20 cellular contexts compared by ENCODE assay signal in genomic region chr1:158961178-158961577, GRCh38. TPM values are rescaled to one million over a fixed set of nuclear protein-coding genes. Genes with fewer than 3 reads are reported as not detected.
A peak's percentile ranks its signal among the peaks of the same experiment; 100 is the strongest.
DNase-seq lines count a peak whose midpoint lies in the region; ATAC-seq and TF ChIP-seq lines count a peak whose summit lies in the region.
"Had no signal": no experiment of that assay in that cellular context is flagged by ENCODE, and none has a peak within 500 bp of the region (broad histone marks: within the 10 kb centered on the region; RNA-seq: fewer than 3 reads in every experiment).

No MANE protein-coding gene starts in this region.

- intact Hi-C loops in ascending aorta (cut with DNase I) = no loop called here

- H3K27me3 ChIP-seq in ascending aorta = no peaks in the 10 kb centered on the region
- H3K27me3 ChIP-seq: BLaER1 treated with 17β-estradiol and CSF1 and Interleukin-3, amounts not matched to agents 10 nM and 100 nM had no signal

- no peak for DNase-seq in activated naive CD4-positive, alpha-beta T cell (lab: John Stamatoyannopoulos, UW)
- peak; percentile 20 for DNase-seq in RWPE1 (ENCODE audit: low spot score)
- no peak for DNase-seq in central memory CD8-positive, alpha-beta T cell (ENCODE audit: low spot score in 2 of 2)
- no peak for DNase-seq in ascending aorta (ENCODE audit: low spot score in 2 of 2)
- DNase-seq in middle frontal gyrus (ENCODE audit: extremely low spot score, low spot score) = no peak
- DNase-seq: CD8-positive, alpha-beta T cell; DMS53; EL; MV-4-11; NCI-H1694 treated with DMSO at 0.1 percent for 48 hours; NCI-H510A; NCI-H748 treated with DMSO at 0.1 percent for 48 hours; NK-92 treated with Interleukin-12 subunit alpha and Interleukin-12 subunit beta, amount 100 ng/mL, for 24 hours; SHP77 treated with DMSO at 0.1 percent for 48 hours had no signal

- TF ChIP-seq CTCF in RWPE1 (conservative IDR thresholded peaks at IDR 0.05; ENCODE audit: low read depth) (no peak), ascending aorta (IDR thresholded peaks at IDR 0.05) (no peak)

- H3K4me3 Mint-ChIP-seq in activated naive CD4-positive, alpha-beta T cell treated with anti-CD3 and anti-CD28 coated beads, Interleukin-2, amount 50 U/mL, for 24 hours = no peak overlapping the region
- no peak overlapping the region for H3K4me3 Mint-ChIP-seq in central memory CD8-positive, alpha-beta T cell
- no peak overlapping the region for H3K4me3 Mint-ChIP-seq in stimulated activated memory B cell treated with anti-CD40 and anti-IgM and Interleukin-4, amounts not matched to agents 10 μg/mL and 1 μg/mL and 100 μg/mL, for 72 hours
- H3K4me3 Mint-ChIP-seq: CD8-positive, alpha-beta T cell; GM23338 had no signal

- POLR2A ChIA-PET in RWPE1 (lab: Yijun Ruan, JAX; ENCODE audit: low non-redundant PET) = no interaction called here

- H3K27me3 Mint-ChIP-seq in activated naive CD4-positive, alpha-beta T cell treated with anti-CD3 and anti-CD28 coated beads, Interleukin-2, amount 50 U/mL, for 24 hours = no peaks in the 10 kb centered on the region
- no peaks in the 10 kb centered on the region for H3K27me3 Mint-ChIP-seq in central memory CD8-positive, alpha-beta T cell
- no peaks in the 10 kb centered on the region for H3K27me3 Mint-ChIP-seq in stimulated activated memory B cell treated with anti-CD40 and anti-IgM and Interleukin-4, amounts not matched to agents 10 μg/mL and 1 μg/mL and 100 μg/mL, for 72 hours

- no peaks in the 10 kb centered on the region for H3K4me1 ChIP-seq in ascending aorta
- H3K4me1 ChIP-seq: BLaER1 treated with 17β-estradiol and CSF1 and Interleukin-3, amounts not matched to agents 10 nM and 100 nM had no signal

- peaks cover 8% of the 10 kb centered on the region for H3K9me3 Mint-ChIP-seq in activated naive CD4-positive, alpha-beta T cell treated with anti-CD3 and anti-CD28 coated beads, Interleukin-2, amount 50 U/mL, for 24 hours
- H3K9me3 Mint-ChIP-seq in central memory CD8-positive, alpha-beta T cell = peaks cover 9% of the 10 kb centered on the region
- H3K9me3 Mint-ChIP-seq in stimulated activated memory B cell treated with anti-CD40 and anti-IgM and Interleukin-4, amounts not matched to agents 10 μg/mL and 1 μg/mL and 100 μg/mL, for 72 hours = no peaks in the 10 kb centered on the region
- H3K9me3 Mint-ChIP-seq: CD8-positive, alpha-beta T cell; GM23338 had no signal

- no peaks in the 10 kb centered on the region for H3K9me3 ChIP-seq in ascending aorta
- H3K9me3 ChIP-seq: BLaER1 treated with 17β-estradiol and CSF1 and Interleukin-3, amounts not matched to agents 10 nM and 100 nM had no signal

- CTCF ChIA-PET in RWPE1 (lab: Yijun Ruan, JAX) = no interaction called here

- peaks cover 6% of the 10 kb centered on the region for H3K4me1 Mint-ChIP-seq in activated naive CD4-positive, alpha-beta T cell treated with anti-CD3 and anti-CD28 coated beads, Interleukin-2, amount 50 U/mL, for 24 hours
- peaks cover 48% of the 10 kb centered on the region for H3K4me1 Mint-ChIP-seq in central memory CD8-positive, alpha-beta T cell
- no peaks in the 10 kb centered on the region for H3K4me1 Mint-ChIP-seq in stimulated activated memory B cell treated with anti-CD40 and anti-IgM and Interleukin-4, amounts not matched to agents 10 μg/mL and 1 μg/mL and 100 μg/mL, for 72 hours
- H3K4me1 Mint-ChIP-seq: GM23338 had no signal

- H3K27ac ChIP-seq in RWPE1 (no peak overlapping the region), ascending aorta (no peak overlapping the region)
- H3K27ac ChIP-seq: BLaER1 treated with 17β-estradiol and CSF1 and Interleukin-3, amounts not matched to agents 10 nM and 100 nM; KMS-11 had no signal

- no peak for ATAC-seq in central memory CD8-positive, alpha-beta T cell (replicated peaks; ENCODE audit: extremely low read depth, poor library complexity, severe bottlenecking)
- ATAC-seq in stimulated activated memory B cell treated with anti-CD40 and anti-IgM and Interleukin-4, amounts not matched to agents 10 μg/mL and 1 μg/mL and 100 μg/mL, for 72 hours = no peak
- ATAC-seq: CD8-positive, alpha-beta T cell; GM23338; HCT116 had no signal

- H3K36me3 Mint-ChIP-seq in activated naive CD4-positive, alpha-beta T cell treated with anti-CD3 and anti-CD28 coated beads, Interleukin-2, amount 50 U/mL, for 24 hours = peaks cover 27% of the 10 kb centered on the region
- peaks cover 19% of the 10 kb centered on the region for H3K36me3 Mint-ChIP-seq in central memory CD8-positive, alpha-beta T cell (ENCODE audit: insufficient read depth)
- H3K36me3 Mint-ChIP-seq in stimulated activated memory B cell treated with anti-CD40 and anti-IgM and Interleukin-4, amounts not matched to agents 10 μg/mL and 1 μg/mL and 100 μg/mL, for 72 hours = peaks cover 18% of the 10 kb centered on the region

- peak overlapping the region; percentile 43 for H3K27ac Mint-ChIP-seq in activated naive CD4-positive, alpha-beta T cell treated with anti-CD3 and anti-CD28 coated beads, Interleukin-2, amount 50 U/mL, for 24 hours
- peak overlapping the region; percentile 7 for H3K27ac Mint-ChIP-seq in central memory CD8-positive, alpha-beta T cell (ENCODE audit: low read depth)
- H3K27ac Mint-ChIP-seq in stimulated activated memory B cell treated with anti-CD40 and anti-IgM and Interleukin-4, amounts not matched to agents 10 μg/mL and 1 μg/mL and 100 μg/mL, for 72 hours = peak overlapping the region; percentile 28
- H3K27ac Mint-ChIP-seq: CD8-positive, alpha-beta T cell; GM23338 had no signal

- no peak overlapping the region for H3K4me3 ChIP-seq in ascending aorta
- H3K4me3 ChIP-seq: BLaER1 treated with 17β-estradiol and CSF1 and Interleukin-3, amounts not matched to agents 10 nM and 100 nM; GM23338 had no signal

- no peaks in the 10 kb centered on the region for H3K36me3 ChIP-seq in ascending aorta
- H3K36me3 ChIP-seq: BLaER1 treated with 17β-estradiol and CSF1 and Interleukin-3, amounts not matched to agents 10 nM and 100 nM had no signal

RNA-seq across cellular contexts. Expression of gene PYHIN1, which starts 29.8 kb away (rescaled TPM):
- total RNA-seq in ascending aorta = 2.8 TPM
- total RNA-seq: GM23338 had no signal

RNA-seq across cellular contexts. Expression of gene IFI16, which starts 48.5 kb away (rescaled TPM):
- 61.2 TPM for total RNA-seq in ascending aorta
